Comparison of ENCODE assay signal across 8 cellular contexts in the genomic region with DNA sequence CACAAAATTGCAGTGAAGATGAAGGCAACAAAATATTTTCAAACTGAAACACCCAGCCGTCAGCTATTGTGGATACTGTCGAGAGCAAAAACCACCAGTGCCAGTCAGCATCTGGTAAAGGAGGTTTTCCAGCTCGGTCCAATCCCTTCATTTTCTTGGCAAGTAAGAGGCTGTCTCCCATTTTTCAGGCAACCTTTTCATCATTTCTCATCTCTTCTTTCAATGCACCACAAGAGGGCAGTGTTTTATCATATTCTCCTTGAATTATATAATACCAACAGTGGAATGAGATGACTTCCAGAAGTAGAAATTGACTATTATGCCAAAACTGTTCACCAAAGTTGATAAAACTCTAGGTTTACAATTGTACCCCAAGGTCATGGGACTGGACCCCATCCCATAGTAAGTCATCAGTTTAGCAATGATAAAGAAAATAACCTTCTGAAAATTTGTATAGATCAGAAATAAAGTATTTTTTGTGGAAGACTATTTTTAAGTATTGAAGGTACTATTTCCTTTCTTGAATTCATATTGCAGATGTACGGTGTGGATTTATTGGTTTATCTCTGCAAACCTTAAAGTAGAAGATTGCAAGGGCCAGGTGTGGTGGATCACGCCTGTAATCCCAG. TPM values are rescaled to one million over a fixed set of nuclear protein-coding genes. Genes with fewer than 3 reads are reported as not detected.
DNase-seq lines count a peak whose midpoint lies in the region; ATAC-seq and TF ChIP-seq lines count a peak whose summit lies in the region.

No MANE protein-coding gene starts in this region.

- H3K9me3 ChIP-seq in CD4-positive, alpha-beta memory T cell (ENCODE audit: control insufficient read depth in 1 of 2, low read length in 2 of 2) = no peaks in the 10 kb centered on the region
- no peaks in the 10 kb centered on the region for H3K9me3 ChIP-seq in HEK293 (ENCODE audit: control insufficient read depth, insufficient read depth, low read depth, low read length)
- H3K9me3 ChIP-seq in body of pancreas = no peaks in the 10 kb centered on the region

- H3K27me3 ChIP-seq in CD4-positive, alpha-beta memory T cell (ENCODE audit: insufficient read depth, low read length) = no peaks in the 10 kb centered on the region
- no peaks in the 10 kb centered on the region for H3K27me3 ChIP-seq in body of pancreas

- CTCF ChIA-PET in CD4-positive, alpha-beta memory T cell (lab: Charles Lee; ENCODE audit: partially characterized antibody) = interaction anchor here (0.7 to 8.0 kb wide), 15 partner anchors 9 to 313 kb away, joined by 3 to 139 read pairs (median 4); a partner anchor contains a TSS
- CTCF ChIA-PET in HEK293 (lab: Yijun Ruan, JAX) = interaction anchor here (0.6 to 3.7 kb wide), 15 partner anchors 11 to 545 kb away, joined by 3 to 37 read pairs (median 4); a partner anchor contains a TSS

- TF ChIP-seq CTCF in HEK293 (tag by site-specific recombination; IDR thresholded peaks at IDR 0.05) (peak; percentile 40; the same call in 1 of the 2 replicates), body of pancreas (IDR thresholded peaks at IDR 0.05) (peak; percentile 49 to 87 (median 76))

- no peaks in the 10 kb centered on the region for H3K9me3 Mint-ChIP-seq in CD4-positive, alpha-beta memory T cell

- intact Hi-C loops in CD4-positive, alpha-beta memory T cell (cut with micrococcal nuclease) = loop anchor here (1.0 to 5.0 kb wide), 4 partner anchors 17 to 312 kb away; a partner anchor contains a TSS
- intact Hi-C loops in body of pancreas (cut with DNase I) = loop anchor here (5.0 kb wide), 1 partner anchor 43 kb away; a partner anchor contains a TSS

- H3K27me3 Mint-ChIP-seq in CD4-positive, alpha-beta memory T cell = no peaks in the 10 kb centered on the region

- no peak for TF ChIP-seq POLR2A in body of pancreas (IDR thresholded peaks at IDR 0.05)

- H3K36me3 ChIP-seq in CD4-positive, alpha-beta memory T cell (ENCODE audit: insufficient read depth, low read length) = no peaks in the 10 kb centered on the region
- peaks cover 0 to 26% of the 10 kb centered on the region in 2 experiments; a peak in 2 of 3 replicates for H3K36me3 ChIP-seq in HEK293 (ENCODE audit: control insufficient read depth in 2 of 2, insufficient read depth in 1 of 2, low read length in 2 of 2)
- no peaks in the 10 kb centered on the region for H3K36me3 ChIP-seq in body of pancreas (replicated peaks in 1 of 2; ENCODE audit: insufficient read depth in 1 of 2, low read depth in 2 of 2)

- POLR2A ChIA-PET in CD4-positive, alpha-beta memory T cell (lab: Charles Lee; ENCODE audit: partially characterized antibody) = interaction anchor here (0.6 to 5.5 kb wide), 3 partner anchors 16 to 53 kb away, joined by 3 to 41 read pairs (median 7); a partner anchor contains a TSS
- POLR2A ChIA-PET in HEK293 (lab: Yijun Ruan, JAX) = interaction anchor here (4.0 kb wide), 1 partner anchor 45 kb away, joined by 10 read pairs; a partner anchor contains a TSS

- no peak overlapping the region for H3K4me3 ChIP-seq in CD4-positive, alpha-beta memory T cell (ENCODE audit: low read length in 2 of 2)
- H3K4me3 ChIP-seq in HEK293 (ENCODE audit: low read depth, low read length) (no peak overlapping the region), body of pancreas (no peak overlapping the region)

- WGBS in body of pancreas, 2 donors = 23 to 25% methylated on average over 5 of the region's 5 CpGs

- peak overlapping the region in 6 of 7 donors; percentile 0 to 70 (median 38) for H3K27ac Mint-ChIP-seq in CD4-positive, alpha-beta memory T cell

- H3K36me3 Mint-ChIP-seq in CD4-positive, alpha-beta memory T cell = peaks cover 0 to 4% of the 10 kb centered on the region in 2 donors

- no peak overlapping the region for H3K4me3 Mint-ChIP-seq in CD4-positive, alpha-beta memory T cell

- no peak overlapping the region for H3K27ac ChIP-seq in CD4-positive, alpha-beta memory T cell (ENCODE audit: low read depth, low read length)
- no peak overlapping the region for H3K27ac ChIP-seq in HEK293 (ENCODE audit: extremely low read depth, low read depth, low read length)
- H3K27ac ChIP-seq in body of pancreas = peak overlapping the region in 2 of 4 donors; percentile 23

- peaks cover 6% of the 10 kb centered on the region for H3K4me1 ChIP-seq in CD4-positive, alpha-beta memory T cell (ENCODE audit: insufficient read depth, low read length)
- H3K4me1 ChIP-seq in HEK293 (ENCODE audit: control insufficient read depth, insufficient read depth, low read length) = no peaks in the 10 kb centered on the region
- peaks cover 43% of the 10 kb centered on the region for H3K4me1 ChIP-seq in body of pancreas

- ATAC-seq in body of pancreas = peak; percentile 63
- ATAC-seq in GM19035 (IDR thresholded peaks at IDR 0.05; ENCODE audit: unreplicated experiment) = no peak
- ATAC-seq in HG03432 (IDR thresholded peaks at IDR 0.05; ENCODE audit: unreplicated experiment) = no peak

- DNase-seq in CD4-positive, alpha-beta memory T cell = peak in 4 of 5 donors; percentile 49 to 60 (median 58)
- DNase-seq in NCI-H748 treated with DMSO at 0.1 percent for 48 hours (lab: John Stamatoyannopoulos, UW) (peak; percentile 45), body of pancreas (peak in 1 of 4 donors; percentile 30), iPS-NIHi7 (ENCODE audit: extremely low spot score) (peak; percentile 64), superior temporal gyrus (ENCODE audit: extremely low spot score) (peak; percentile 96)

- H3K4me1 Mint-ChIP-seq in CD4-positive, alpha-beta memory T cell = peaks cover 0 to 4% (median 2%) of the 10 kb centered on the region in 4 donors

TF ChIP-seq in HEK293, 187 proteins besides CTCF, POLR2A, EP300 and RAD21:
- TF ChIP-seq TRIM28 (IDR thresholded peaks at IDR 0.05; ENCODE audit: borderline replicate concordance, low read length) (no peak), ZNF654 (tag by site-specific recombination; IDR thresholded peaks at IDR 0.05; ENCODE audit: low read depth) (peak; percentile 87), ZNF10 (tag by site-specific recombination; IDR thresholded peaks at IDR 0.05) (0 out of 2 replicates have a peak, but pooled peaks have one; percentile 15), ZNF600 (tag by site-specific recombination; IDR thresholded peaks at IDR 0.05) (no peak), ZNF660 (tag by site-specific recombination; IDR thresholded peaks at IDR 0.05) (peak; percentile 82)

RNA-seq across cellular contexts. Expression of a gene that starts 16.8 kb away (rescaled TPM):
- 1 to 10 TPM; 4.8 to 5.9 TPM for total RNA-seq in CD4-positive, alpha-beta memory T cell
- polyA plus RNA-seq in CD4-positive, alpha-beta memory T cell = 1 to 10 TPM; 5.5 to 8.6 TPM
- total RNA-seq in body of pancreas = 10 to 100 TPM; 26.5 to 36.6 TPM

RNA-seq across cellular contexts. Expression of a gene that starts 45.2 kb away (rescaled TPM):
- total RNA-seq in CD4-positive, alpha-beta memory T cell = 10 to 100 TPM; 41.0 to 49.9 TPM
- 10 to 100 TPM; 28.0 to 54.4 TPM for polyA plus RNA-seq in CD4-positive, alpha-beta memory T cell
- 10 to 100 TPM; 28.0 to 69.0 TPM for total RNA-seq in body of pancreas

RNA-seq across cellular contexts. Expression of a gene that starts 52.6 kb away (rescaled TPM):
- 10 to 100 TPM; 76.3 to 77.0 TPM for total RNA-seq in CD4-positive, alpha-beta memory T cell
- polyA plus RNA-seq in CD4-positive, alpha-beta memory T cell = 10 to 100 TPM; 27.8 to 49.4 TPM
- total RNA-seq in body of pancreas = 10 to 100 TPM; 34.8 to 78.8 TPM
